In genomic region chr5:59275170-59275536, GRCh38 we compare ENCODE assay signal across 11 cellular contexts.
DNase-seq lines count a peak whose midpoint lies in the region; ATAC-seq and TF ChIP-seq lines count a peak whose summit lies in the region.
"Had no signal": no experiment of that assay in that cellular context is flagged by ENCODE, and none has a peak within 500 bp of the region (broad histone marks: within the 10 kb centered on the region; RNA-seq: fewer than 3 reads in every experiment).

No MANE protein-coding gene starts in this region.

- ATAC-seq in Right ventricle myocardium inferior (peak; percentile 8), left cardiac atrium (no peak), GM21367 (IDR thresholded peaks at IDR 0.05; ENCODE audit: unreplicated experiment) (no peak), HG02970 (IDR thresholded peaks at IDR 0.05; ENCODE audit: low FRiP score, unreplicated experiment) (no peak)
- ATAC-seq in natural killer cell treated with Interleukin-12 subunit alpha and Interleukin-12 subunit beta and Interleukin-15 and Interleukin-18, amount 100 ng/mL, for 72 hours = no peak

- no peaks in the 10 kb centered on the region for H3K4me1 ChIP-seq in uterus
- H3K4me1 ChIP-seq: BE2C had no signal

- H3K9me3 Mint-ChIP-seq in natural killer cell treated with Interleukin-12 subunit alpha and Interleukin-12 subunit beta and Interleukin-15 and Interleukin-18, amount 100 ng/mL, for 72 hours = no peaks in the 10 kb centered on the region

- H3K36me3 Mint-ChIP-seq in natural killer cell treated with Interleukin-12 subunit alpha and Interleukin-12 subunit beta and Interleukin-15 and Interleukin-18, amount 100 ng/mL, for 72 hours = no peaks in the 10 kb centered on the region

- H3K36me3 ChIP-seq in uterus = no peaks in the 10 kb centered on the region
- H3K36me3 ChIP-seq: BE2C had no signal

- H3K4me3 Mint-ChIP-seq in natural killer cell treated with Interleukin-12 subunit alpha and Interleukin-12 subunit beta and Interleukin-15 and Interleukin-18, amount 100 ng/mL, for 72 hours = peak overlapping the region; percentile 53

- DNase-seq in Right ventricle myocardium inferior (ENCODE audit: missing footprints) (no peak), left cardiac atrium (no peak), epithelial cell of proximal tubule (ENCODE audit: low read depth) (no peak), uterus (no peak), SHP77 (lab: John Stamatoyannopoulos, UW) (no peak)
- DNase-seq in natural killer cell treated with Interleukin-12 subunit alpha and Interleukin-12 subunit beta and Interleukin-15 and Interleukin-18, amount 100 ng/mL, for 72 hours (ENCODE audit: low spot score) = no peak
- DNase-seq: BE2C; SK-N-SH; stimulated activated CD4-positive, alpha-beta T cell treated with anti-CD3 and anti-CD28 coated beads, Interleukin-12 subunit alpha, Interleukin-12 subunit beta, amount 100 ng/mL, for 4 hours had no signal

- H3K27me3 Mint-ChIP-seq in natural killer cell treated with Interleukin-12 subunit alpha and Interleukin-12 subunit beta and Interleukin-15 and Interleukin-18, amount 100 ng/mL, for 72 hours = peaks cover 7 to 25% of the 10 kb centered on the region in 2 donors

- no peak for TF ChIP-seq POLR2A in uterus (IDR thresholded peaks at IDR 0.05)

- H3K4me1 Mint-ChIP-seq in natural killer cell treated with Interleukin-12 subunit alpha and Interleukin-12 subunit beta and Interleukin-15 and Interleukin-18, amount 100 ng/mL, for 72 hours (ENCODE audit: low read depth in 2 of 2) = peaks cover 8 to 10% of the 10 kb centered on the region in 2 donors

- peak overlapping the region; percentile 66 to 82 for H3K27ac ChIP-seq in uterus

- intact Hi-C loops in Right ventricle myocardium inferior (cut with DNase I) = loop anchor here (5.0 to 10.0 kb wide), 2 partner anchors 42 to 80 kb away; no protein-coding TSS in a partner anchor
- intact Hi-C loops in left cardiac atrium (cut with DNase I) = no loop called here
- intact Hi-C loops in uterus (cut with DNase I; ENCODE audit: low total_unique reads) = no loop called here

- H3K4me3 ChIP-seq in epithelial cell of proximal tubule (ENCODE audit: low read depth, low read length) (peak overlapping the region; percentile 59), uterus (peak overlapping the region; percentile 35 to 42)

- TF ChIP-seq CTCF in epithelial cell of proximal tubule (conservative IDR thresholded peaks at IDR 0.05; ENCODE audit: low read depth, low read length) (no peak), uterus (IDR thresholded peaks at IDR 0.05) (no peak)

- H3K9me3 ChIP-seq in uterus = no peaks in the 10 kb centered on the region
- H3K9me3 ChIP-seq: BE2C, SK-N-SH had no signal

- no peaks in the 10 kb centered on the region for H3K27me3 ChIP-seq in uterus
- H3K27me3 ChIP-seq: BE2C had no signal

- H3K27ac Mint-ChIP-seq in natural killer cell treated with Interleukin-12 subunit alpha and Interleukin-12 subunit beta and Interleukin-15 and Interleukin-18, amount 100 ng/mL, for 72 hours = peak overlapping the region in 1 of 2 donors; percentile 8
